1 cellular context compared by ENCODE assay signal in the genomic region with DNA sequence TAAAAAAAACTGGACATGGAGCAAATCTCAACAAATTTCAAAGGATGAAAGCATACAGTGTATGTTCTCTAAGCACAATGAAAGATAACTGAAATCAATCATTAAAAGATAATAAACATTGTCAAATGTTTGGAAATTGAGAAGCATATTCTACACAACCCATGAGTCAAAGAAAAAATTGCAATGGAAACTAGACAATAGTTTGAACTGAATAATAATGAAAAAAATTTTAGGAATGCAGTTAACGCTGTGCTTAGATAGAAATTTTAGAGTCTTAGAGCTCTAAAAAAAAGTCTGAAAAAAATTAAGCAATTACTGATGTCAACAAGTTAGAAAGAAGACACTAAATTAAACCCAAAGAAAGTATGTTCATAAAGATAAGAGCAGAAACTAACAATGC.
TF ChIP-seq lines count a peak whose summit lies in the region.

No MANE protein-coding gene starts in this region.

TF ChIP-seq in IMR-90, 13 proteins besides CTCF, POLR2A, EP300 and RAD21 (continued from another document):
- no peak for TF ChIP-seq NFE2L2 (IDR thresholded peaks at IDR 0.05; ENCODE audit: low read depth, low read length)
- TF ChIP-seq MAZ (IDR thresholded peaks at IDR 0.05; ENCODE audit: borderline replicate concordance, low read depth, low read length): no peak
- TF ChIP-seq SMC3 (IDR thresholded peaks at IDR 0.05; ENCODE audit: low read depth, low read length): no peak
- TF ChIP-seq, protein P1, sequence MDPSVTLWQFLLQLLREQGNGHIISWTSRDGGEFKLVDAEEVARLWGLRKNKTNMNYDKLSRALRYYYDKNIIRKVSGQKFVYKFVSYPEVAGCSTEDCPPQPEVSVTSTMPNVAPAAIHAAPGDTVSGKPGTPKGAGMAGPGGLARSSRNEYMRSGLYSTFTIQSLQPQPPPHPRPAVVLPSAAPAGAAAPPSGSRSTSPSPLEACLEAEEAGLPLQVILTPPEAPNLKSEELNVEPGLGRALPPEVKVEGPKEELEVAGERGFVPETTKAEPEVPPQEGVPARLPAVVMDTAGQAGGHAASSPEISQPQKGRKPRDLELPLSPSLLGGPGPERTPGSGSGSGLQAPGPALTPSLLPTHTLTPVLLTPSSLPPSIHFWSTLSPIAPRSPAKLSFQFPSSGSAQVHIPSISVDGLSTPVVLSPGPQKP (IDR thresholded peaks at IDR 0.05; ENCODE audit: borderline replicate concordance, low read depth, low read length): no peak
- no peak for TF ChIP-seq CHD1 (IDR thresholded peaks at IDR 0.05; ENCODE audit: low read depth, low read length)
